In the genomic region with DNA sequence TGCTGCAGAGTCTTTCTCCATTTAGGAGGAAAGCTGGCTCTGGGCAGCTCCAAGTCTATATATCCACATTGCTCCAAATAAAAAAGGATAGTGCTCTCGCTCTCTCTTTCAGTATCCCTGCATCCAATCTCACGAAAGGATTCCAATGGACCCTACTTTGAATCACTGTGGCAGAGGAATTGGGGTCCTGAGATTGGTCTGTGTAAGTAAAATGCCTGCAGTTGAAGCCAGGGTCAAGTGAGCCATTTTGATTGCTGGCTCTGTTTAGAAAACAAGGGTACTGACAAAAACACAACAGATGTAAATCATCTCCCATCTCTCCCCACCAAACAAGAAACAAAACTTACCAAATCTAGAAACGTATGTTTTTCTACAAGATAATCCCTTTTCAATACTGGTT, we compare ENCODE assay signal across 27 cellular contexts. TPM values are rescaled to one million over a fixed set of nuclear protein-coding genes. Genes with fewer than 3 reads are reported as not detected.
"Had no signal": no experiment of that assay in that cellular context is flagged by ENCODE, and none has a peak within 500 bp of the region (broad histone marks: within the 10 kb centered on the region; RNA-seq: fewer than 3 reads in every experiment).

No MANE protein-coding gene starts in this region.

- H3K9me3 Mint-ChIP-seq: activated CD4-positive, alpha-beta memory T cell treated with anti-CD3 and anti-CD28 coated beads for 36 hours; activated CD4-positive, alpha-beta T cell treated with anti-CD3 and anti-CD28 coated beads, Interleukin-2, amount 10 ng/mL, durations not matched to agents 7 days and 5 days; activated naive CD4-positive, alpha-beta T cell treated with anti-CD3 and anti-CD28 coated beads for 36 hours; activated T-cell treated with anti-CD3 and anti-CD28 coated beads, Interleukin-2, amount 50 U/mL, for 4 hours; activated T-helper 17 cell treated with anti-CD3 and anti-CD28 coated beads, Interleukin-2, amount 50 U/mL, for 72 hours had no signal

- H3K27me3 Mint-ChIP-seq: brain had no signal

- DNase-seq: activated CD4-positive, alpha-beta memory T cell treated with anti-CD3 and anti-CD28 coated beads for 36 hours; activated CD4-positive, alpha-beta T cell treated with anti-CD3 and anti-CD28 coated beads, Interleukin-2, amount 10 ng/mL, durations not matched to agents 7 days and 5 days; activated CD4-positive, CD25-positive, alpha-beta regulatory T cell; activated CD8-positive, alpha-beta memory T cell treated with anti-CD3 and anti-CD28 coated beads for 24 hours; activated gamma-delta T cell; activated naive CD4-positive, alpha-beta T cell treated with anti-CD3 and anti-CD28 coated beads for 36 hours; activated T-cell treated with anti-CD3 and anti-CD28 coated beads, Interleukin-2, amount 50 U/mL, for 4 hours; amygdala; Karpas-422; MM.1S; NCI-H1105 treated with DMSO at 0.1 percent for 48 hours; NCI-H1436 treated with DMSO at 0.1 percent for 48 hours; NCI-H187 treated with DMSO at 0.1 percent for 48 hours; NCI-H2081 treated with DMSO at 0.1 percent for 48 hours; NCI-H446; NCI-H524; SHP77 treated with DMSO at 0.1 percent for 48 hours; T-helper 2 cell; T1000 had no signal

- H3K4me1 Mint-ChIP-seq: activated CD4-positive, alpha-beta T cell treated with anti-CD3 and anti-CD28 coated beads, Interleukin-2, amount 10 ng/mL, durations not matched to agents 7 days and 5 days; activated T-helper 17 cell treated with anti-CD3 and anti-CD28 coated beads, Interleukin-2, amount 50 U/mL, for 72 hours; central memory CD8-positive, alpha-beta T cell had no signal

- H3K27ac Mint-ChIP-seq: activated CD4-positive, alpha-beta memory T cell treated with anti-CD3 and anti-CD28 coated beads for 36 hours; activated CD4-positive, alpha-beta T cell treated with anti-CD3 and anti-CD28 coated beads, Interleukin-2, amount 10 ng/mL, durations not matched to agents 7 days and 5 days; activated naive CD4-positive, alpha-beta T cell treated with anti-CD3 and anti-CD28 coated beads for 36 hours; activated naive CD8-positive, alpha-beta T cell; activated T-helper 17 cell treated with anti-CD3 and anti-CD28 coated beads, Interleukin-2, amount 50 U/mL, for 72 hours had no signal

- H3K4me3 Mint-ChIP-seq: activated CD4-positive, alpha-beta memory T cell treated with anti-CD3 and anti-CD28 coated beads for 36 hours; activated CD4-positive, alpha-beta T cell treated with anti-CD3 and anti-CD28 coated beads, Interleukin-2, amount 10 ng/mL, durations not matched to agents 7 days and 5 days; activated naive CD4-positive, alpha-beta T cell treated with anti-CD3 and anti-CD28 coated beads for 36 hours; activated naive CD8-positive, alpha-beta T cell; activated T-cell treated with anti-CD3 and anti-CD28 coated beads, Interleukin-2, amount 50 U/mL, for 4 hours; activated T-helper 17 cell treated with anti-CD3 and anti-CD28 coated beads, Interleukin-2, amount 50 U/mL, for 72 hours; brain; central memory CD8-positive, alpha-beta T cell had no signal

- FAIRE-seq: astrocyte, RCC 7860, TTC549 had no signal

- ATAC-seq: activated T-cell treated with anti-CD3 and anti-CD28 coated beads, Interleukin-2, amount 50 U/mL, for 4 hours; activated T-helper 17 cell treated with anti-CD3 and anti-CD28 coated beads, Interleukin-2, amount 50 U/mL, for 72 hours had no signal

- H3K36me3 Mint-ChIP-seq: activated CD4-positive, alpha-beta memory T cell treated with anti-CD3 and anti-CD28 coated beads for 36 hours; activated naive CD8-positive, alpha-beta T cell; brain had no signal

RNA-seq across cellular contexts. Expression of gene RSPO3, which starts 45.5 kb away (rescaled TPM):
- total RNA-seq: activated CD4-positive, alpha-beta memory T cell treated with anti-CD3 and anti-CD28 coated beads for 36 hours; activated CD4-positive, alpha-beta T cell treated with anti-CD3 and anti-CD28 coated beads, Interleukin-2, amount 10 ng/mL, durations not matched to agents 7 days and 5 days; activated naive CD4-positive, alpha-beta T cell treated with anti-CD3 and anti-CD28 coated beads for 36 hours; activated T-cell treated with anti-CD3 and anti-CD28 coated beads, Interleukin-2, amount 50 U/mL, for 4 hours; activated T-helper 17 cell treated with anti-CD3 and anti-CD28 coated beads, Interleukin-2, amount 50 U/mL, for 72 hours; SK-MEL-5 had no signal
